29 cellular contexts compared by ENCODE assay signal in the genomic region with DNA sequence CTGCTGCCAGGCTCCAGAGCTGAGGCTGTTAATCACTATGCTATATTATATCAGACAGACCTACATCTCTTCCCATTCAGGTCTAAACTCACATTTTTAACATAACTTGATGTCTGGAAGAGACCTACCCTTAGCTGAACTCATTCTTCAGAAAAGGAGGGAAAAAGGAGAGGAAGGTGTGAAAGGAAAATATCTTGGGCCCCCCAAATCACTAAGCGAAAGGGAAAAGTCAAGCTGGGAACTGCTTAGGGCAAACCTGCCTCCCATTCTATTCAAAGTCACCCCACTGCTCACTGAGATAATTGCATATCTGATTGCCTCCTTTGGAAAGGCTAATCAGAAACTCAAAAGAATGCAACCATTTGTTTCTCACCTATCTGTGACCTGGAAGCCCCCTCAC.
"Had no signal": no experiment of that assay in that cellular context is flagged by ENCODE, and none has a peak within 500 bp of the region (broad histone marks: within the 10 kb centered on the region; RNA-seq: fewer than 3 reads in every experiment).

No MANE protein-coding gene starts in this region.

- H3K27ac ChIP-seq: stomach, suprapubic skin, testis, thoracic aorta, thyroid gland, tibial artery, tibial nerve, transverse colon, upper lobe of left lung, upper lobe of right lung, uterus, vagina had no signal

- H3K9me3 ChIP-seq: stomach, suprapubic skin, testis, thoracic aorta, thyroid gland, tibial artery, tibial nerve, transverse colon, upper lobe of left lung, upper lobe of right lung, uterus, vagina had no signal

- DNase-seq: stimulated activated CD4-positive, alpha-beta T cell treated with anti-CD3 and anti-CD28 coated beads, Interleukin-2, amount 100 ng/mL, for 48 hours; stimulated activated CD4-positive, alpha-beta T cell treated with anti-CD3 and anti-CD28 coated beads, Interleukin-4, amount 100 ng/mL, for 1 hour; stimulated activated CD4-positive, alpha-beta T cell treated with anti-CD3 and anti-CD28 coated beads, Interleukin-4, amount 100 ng/mL, for 24 hours; stimulated activated CD4-positive, alpha-beta T cell treated with anti-CD3 and anti-CD28 coated beads, Interleukin-4, amount 100 ng/mL, for 4 hours; stimulated activated CD8-positive, alpha-beta memory T cell treated with anti-CD3 and anti-CD28 coated beads, Interleukin-4, amount 100 ng/mL, for 48 hours; stimulated activated naive B cell treated with anti-CD40 and anti-IgM and Interleukin-4, amounts not matched to agents 10 μg/mL and 1 μg/mL and 100 μg/mL, for 72 hours; stimulated activated naive CD4-positive, alpha-beta T cell; stimulated activated naive CD4-positive, alpha-beta T cell treated with Interleukin-2 at 50 U/mL for 16 hours; stimulated activated naive CD8-positive, alpha-beta T cell treated with anti-CD3 and anti-CD28 coated beads, Interleukin-15, amount 100 ng/mL, for 72 hours; stimulated activated naive CD8-positive, alpha-beta T cell treated with anti-CD3 and anti-CD28 coated beads, Interleukin-15, Interleukin-2, amounts not matched to agents 100 U/mL and 50 U/mL, for 24 hours; stomach; substantia nigra; testis; thyroid gland; tibial artery; transverse colon; trophoblast cell; upper lobe of left lung; upper lobe of right lung; uterus had no signal

- H3K4me1 ChIP-seq: stomach, suprapubic skin, testis, thyroid gland, tibial artery, tibial nerve, transverse colon, upper lobe of left lung, upper lobe of right lung, uterus, vagina had no signal

- H3K4me3 ChIP-seq: stomach, suprapubic skin, testis, thoracic aorta, thyroid gland, tibial artery, tibial nerve, transverse colon, upper lobe of left lung, upper lobe of right lung, uterus, vagina had no signal

- H3K36me3 ChIP-seq: stomach, suprapubic skin, thoracic aorta, thyroid gland, tibial artery, tibial nerve, transverse colon, upper lobe of left lung, upper lobe of right lung, uterus, vagina had no signal

- H3K27me3 Mint-ChIP-seq: stimulated activated memory B cell treated with anti-CD40 and anti-IgM and Interleukin-4, amounts not matched to agents 10 μg/mL and 1 μg/mL and 100 μg/mL, for 72 hours; stimulated activated naive CD8-positive, alpha-beta T cell treated with anti-CD3 and anti-CD28 coated beads, Interleukin-15, amount 100 ng/mL, for 72 hours; stimulated activated naive CD8-positive, alpha-beta T cell treated with anti-CD3 and anti-CD28 coated beads, Interleukin-15, Interleukin-2, amounts not matched to agents 100 ng/mL and 50 ng/mL, for 24 hours had no signal

- H3K4me3 Mint-ChIP-seq: stimulated activated effector memory CD8-positive, alpha-beta T cell treated with anti-CD3 and anti-CD28 coated beads, Interleukin-12 subunit alpha, Interleukin-12 subunit beta, amount 100 ng/mL, for 72 hours; stimulated activated memory B cell treated with anti-CD40 and anti-IgM and Interleukin-4, amounts not matched to agents 10 μg/mL and 1 μg/mL and 100 μg/mL, for 72 hours; stimulated activated naive B cell treated with anti-CD40 and anti-IgM and Interleukin-4, amounts not matched to agents 10 μg/mL and 1 μg/mL and 100 μg/mL, for 72 hours; stimulated activated naive CD8-positive, alpha-beta T cell treated with anti-CD3 and anti-CD28 coated beads, Interleukin-15, amount 100 ng/mL, for 72 hours; stimulated activated naive CD8-positive, alpha-beta T cell treated with anti-CD3 and anti-CD28 coated beads, Interleukin-15, Interleukin-2, amounts not matched to agents 100 ng/mL and 50 ng/mL, for 24 hours; type B pancreatic cell had no signal

- FAIRE-seq: urothelium cell line had no signal

- H3K27me3 ChIP-seq: stomach, suprapubic skin, testis, thyroid gland, tibial artery, tibial nerve, transverse colon, upper lobe of left lung, uterus, vagina had no signal

- ATAC-seq: stimulated activated effector memory CD8-positive, alpha-beta T cell treated with anti-CD3 and anti-CD28 coated beads, Interleukin-12 subunit alpha, Interleukin-12 subunit beta, amount 100 ng/mL, for 72 hours; stimulated activated memory B cell treated with anti-CD40 and anti-IgM and Interleukin-4, amounts not matched to agents 10 μg/mL and 1 μg/mL and 100 μg/mL, for 72 hours; stimulated activated naive B cell treated with anti-CD40 and anti-IgM and Interleukin-4, amounts not matched to agents 10 μg/mL and 1 μg/mL and 100 μg/mL, for 72 hours; stimulated activated naive CD8-positive, alpha-beta T cell treated with anti-CD3 and anti-CD28 coated beads, Interleukin-15, amount 100 ng/mL, for 72 hours; stimulated activated naive CD8-positive, alpha-beta T cell treated with anti-CD3 and anti-CD28 coated beads, Interleukin-15, Interleukin-2, amounts not matched to agents 100 U/mL and 50 U/mL, for 24 hours; upper lobe of right lung had no signal

- H3K4me1 Mint-ChIP-seq: stimulated activated effector memory CD8-positive, alpha-beta T cell treated with anti-CD3 and anti-CD28 coated beads, Interleukin-12 subunit alpha, Interleukin-12 subunit beta, amount 100 ng/mL, for 72 hours; stimulated activated memory B cell treated with anti-CD40 and anti-IgM and Interleukin-4, amounts not matched to agents 10 μg/mL and 1 μg/mL and 100 μg/mL, for 72 hours; stimulated activated naive B cell treated with anti-CD40 and anti-IgM and Interleukin-4, amounts not matched to agents 10 μg/mL and 1 μg/mL and 100 μg/mL, for 72 hours; stimulated activated naive CD8-positive, alpha-beta T cell treated with anti-CD3 and anti-CD28 coated beads, Interleukin-15, amount 100 ng/mL, for 72 hours had no signal

- H3K9me3 Mint-ChIP-seq: stimulated activated naive CD8-positive, alpha-beta T cell treated with anti-CD3 and anti-CD28 coated beads, Interleukin-15, Interleukin-2, amounts not matched to agents 100 ng/mL and 50 ng/mL, for 24 hours had no signal

- H3K36me3 Mint-ChIP-seq: stimulated activated effector memory CD8-positive, alpha-beta T cell treated with anti-CD3 and anti-CD28 coated beads, Interleukin-12 subunit alpha, Interleukin-12 subunit beta, amount 100 ng/mL, for 72 hours; stimulated activated memory B cell treated with anti-CD40 and anti-IgM and Interleukin-4, amounts not matched to agents 10 μg/mL and 1 μg/mL and 100 μg/mL, for 72 hours; stimulated activated naive B cell treated with anti-CD40 and anti-IgM and Interleukin-4, amounts not matched to agents 10 μg/mL and 1 μg/mL and 100 μg/mL, for 72 hours had no signal

- H3K27ac Mint-ChIP-seq: stimulated activated effector memory CD8-positive, alpha-beta T cell treated with anti-CD3 and anti-CD28 coated beads, Interleukin-12 subunit alpha, Interleukin-12 subunit beta, amount 100 ng/mL, for 72 hours; stimulated activated memory B cell treated with anti-CD40 and anti-IgM and Interleukin-4, amounts not matched to agents 10 μg/mL and 1 μg/mL and 100 μg/mL, for 72 hours; stimulated activated naive B cell treated with anti-CD40 and anti-IgM and Interleukin-4, amounts not matched to agents 10 μg/mL and 1 μg/mL and 100 μg/mL, for 72 hours; stimulated activated naive CD8-positive, alpha-beta T cell treated with anti-CD3 and anti-CD28 coated beads, Interleukin-15, amount 100 ng/mL, for 72 hours; stimulated activated naive CD8-positive, alpha-beta T cell treated with anti-CD3 and anti-CD28 coated beads, Interleukin-15, Interleukin-2, amounts not matched to agents 100 ng/mL and 50 ng/mL, for 24 hours; type B pancreatic cell had no signal
